ENCODE assay signal across 8 cellular contexts in the genomic region with DNA sequence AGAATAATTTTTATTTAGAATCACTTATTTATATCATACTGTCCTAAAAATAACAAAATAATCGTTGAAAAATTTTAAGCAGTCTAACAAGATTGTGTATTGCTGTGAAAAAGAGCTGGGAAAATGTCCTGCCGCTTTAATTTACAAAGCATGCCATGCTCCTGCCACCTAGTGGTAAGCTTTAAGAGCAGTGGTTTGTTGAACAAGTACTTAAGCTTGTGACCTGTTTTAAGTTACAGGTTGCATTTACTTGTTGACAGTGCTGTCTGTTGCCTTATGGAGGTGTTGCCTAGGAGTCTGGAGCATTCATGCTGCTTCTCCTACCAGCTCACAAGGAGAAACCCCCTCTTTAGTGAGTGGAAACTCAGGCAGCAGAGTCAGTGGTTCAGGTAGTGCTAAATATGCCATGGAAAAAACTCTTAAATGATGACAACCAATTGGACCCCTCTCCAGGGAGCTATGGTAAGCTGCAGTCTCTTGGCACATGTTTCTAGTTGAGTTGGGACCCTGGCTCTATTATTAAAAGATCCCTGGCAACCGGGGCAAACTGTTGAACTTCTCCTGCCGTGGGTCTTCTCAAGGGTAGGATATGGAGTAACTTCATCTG.
DNase-seq lines count a peak whose midpoint lies in the region; ATAC-seq and TF ChIP-seq lines count a peak whose summit lies in the region.

No MANE protein-coding gene starts in this region.

- WGBS in hepatocyte (ENCODE audit: low lambda C conversion rate, missing lambda C conversion rate) = 51% methylated on average over 4 of the region's 4 CpGs
- WGBS in lower leg skin, 2 donors = 44 to 47% methylated on average over 4 of the region's 4 CpGs

- peaks cover 6 to 33% of the 10 kb centered on the region in 2 donors for H3K4me1 Mint-ChIP-seq in stimulated activated naive B cell treated with anti-CD40 and anti-IgM and Interleukin-4, amounts not matched to agents 10 μg/mL and 1 μg/mL and 100 μg/mL, for 72 hours

- H3K9ac ChIP-seq in HCT116 (ENCODE audit: low read length) (no peak overlapping the region), NT2/D1 (ENCODE audit: insufficient read length, low read depth) (no peak overlapping the region)

- H3K4me2 ChIP-seq in HCT116 (ENCODE audit: low read length) = no peak overlapping the region
- no peak overlapping the region for H3K4me2 ChIP-seq in hepatocyte

- no peak overlapping the region for H2AFZ ChIP-seq in HCT116 (ENCODE audit: low read depth, low read length, poor library complexity, severe bottlenecking)
- no peak overlapping the region for H2AFZ ChIP-seq in hepatocyte

- TF ChIP-seq RAD21 in HCT116 (IDR thresholded peaks at IDR 0.05; ENCODE audit: low read depth) = peak; percentile 58

- H3K4me1 ChIP-seq in HCT116 (ENCODE audit: control insufficient read depth in 1 of 2, insufficient read depth in 2 of 2, low read length in 2 of 2) (peaks cover 0 to 2% of the 10 kb centered on the region in 2 experiments; a peak in 1 of 4 replicates), NT2/D1 (ENCODE audit: insufficient read depth, insufficient read length) (no peaks in the 10 kb centered on the region), hepatocyte (ENCODE audit: insufficient read depth) (peaks cover 4% of the 10 kb centered on the region)

- no peaks in the 10 kb centered on the region for H3K36me3 Mint-ChIP-seq in stimulated activated naive B cell treated with anti-CD40 and anti-IgM and Interleukin-4, amounts not matched to agents 10 μg/mL and 1 μg/mL and 100 μg/mL, for 72 hours

- CTCF ChIA-PET in HCT116 (lab: Charles Lee) = interaction anchor here (0.5 to 3.5 kb wide), 24 partner anchors 8 to 352 kb away, joined by 3 to 42 read pairs (median 4); no protein-coding TSS in a partner anchor

- H3K79me2 ChIP-seq in HCT116 (ENCODE audit: insufficient read depth, low read length) = peaks cover 48% of the 10 kb centered on the region; the same call in 1 of the 2 replicates
- H3K79me2 ChIP-seq in hepatocyte = peaks cover 7% of the 10 kb centered on the region

- no peak overlapping the region for H3K27ac Mint-ChIP-seq in stimulated activated naive B cell treated with anti-CD40 and anti-IgM and Interleukin-4, amounts not matched to agents 10 μg/mL and 1 μg/mL and 100 μg/mL, for 72 hours

- H3K9me3 ChIP-seq in HCT116 (ENCODE audit: control insufficient read depth in 1 of 2, insufficient read depth in 1 of 2, low read depth in 1 of 2, low read length in 2 of 2) (no peaks in the 10 kb centered on the region), NT2/D1 (ENCODE audit: insufficient read depth, low read length) (peaks cover 4% of the 10 kb centered on the region; the same call in 1 of the 2 replicates), hepatocyte (ENCODE audit: low read depth) (no peaks in the 10 kb centered on the region)

- TF ChIP-seq CTCF in HCT116 (IDR thresholded peaks at IDR 0.05 in 2 of 3, conservative IDR thresholded peaks at IDR 0.05 in 1 of 3; ENCODE audit: borderline replicate concordance in 1 of 3, insufficient read depth in 1 of 3, low read depth in 2 of 3, low read length in 2 of 3) (peak; percentile 48 to 91 (median 90); a peak in 5 of 6 replicates), hepatocyte (IDR thresholded peaks at IDR 0.05; ENCODE audit: poor library complexity) (peak; percentile 92), lower leg skin (IDR thresholded peaks at IDR 0.05) (peak in 1 of 3 donors; percentile 18)

- peak; percentile 61 for ATAC-seq in HCT116
- peak; percentile 48 to 58 for ATAC-seq in stimulated activated naive B cell treated with anti-CD40 and anti-IgM and Interleukin-4, amounts not matched to agents 10 μg/mL and 1 μg/mL and 100 μg/mL, for 72 hours (replicated peaks)
- no peak for ATAC-seq in HG03095 (IDR thresholded peaks at IDR 0.05; ENCODE audit: unreplicated experiment)

- H3K27ac ChIP-seq in HCT116 (ENCODE audit: low read depth, low read length) (no peak overlapping the region), hepatocyte (no peak overlapping the region)

- BruUV-seq in HCT116 (replicated peaks; lab: Mats Ljungman, UMichigan) = no TSS peak

- no peak for TF ChIP-seq POLR2A in HCT116 (IDR thresholded peaks at IDR 0.05; ENCODE audit: borderline replicate concordance, extremely low read depth, insufficient read depth, insufficient read length)
- TF ChIP-seq POLR2A in lower leg skin (IDR thresholded peaks at IDR 0.05) = no peak

- POLR2A ChIA-PET in HCT116 (lab: Charles Lee) = no interaction called here

- H3K9me2 ChIP-seq in HCT116 (ENCODE audit: insufficient read depth) (no peaks in the 10 kb centered on the region), hepatocyte (replicated peaks; ENCODE audit: insufficient read depth) (no peaks in the 10 kb centered on the region)

- no peaks in the 10 kb centered on the region for H3K9me3 Mint-ChIP-seq in stimulated activated naive B cell treated with anti-CD40 and anti-IgM and Interleukin-4, amounts not matched to agents 10 μg/mL and 1 μg/mL and 100 μg/mL, for 72 hours

- no peaks in the 10 kb centered on the region for H3K27me3 Mint-ChIP-seq in stimulated activated naive B cell treated with anti-CD40 and anti-IgM and Interleukin-4, amounts not matched to agents 10 μg/mL and 1 μg/mL and 100 μg/mL, for 72 hours

- H3K27me3 ChIP-seq in HCT116 (ENCODE audit: insufficient read depth, low read length) (no peaks in the 10 kb centered on the region), NT2/D1 (ENCODE audit: insufficient read depth, insufficient read length) (no peaks in the 10 kb centered on the region), hepatocyte (no peaks in the 10 kb centered on the region)

- DNase-seq in D341Med (ENCODE audit: low spot score) = peak; percentile 54
- peak; percentile 57 for DNase-seq in HCT116 (ENCODE audit: low read depth, low spot score)
- DNase-seq in NT2/D1 (ENCODE audit: low read depth, low spot score) = peak; percentile 40
- DNase-seq in amniotic epithelial cell (ENCODE audit: low read depth) = peak; percentile 75
- peak; percentile 79 for DNase-seq in hepatocyte (ENCODE audit: low spot score)
- DNase-seq in stimulated activated naive B cell treated with anti-CD40 and anti-IgM and Interleukin-4, amounts not matched to agents 10 μg/mL and 1 μg/mL and 100 μg/mL, for 72 hours = no peak
- DNase-seq in lower leg skin (ENCODE audit: low spot score in 2 of 2) = no peak

- H3K36me3 ChIP-seq in HCT116 (ENCODE audit: control insufficient read depth in 1 of 2, insufficient read depth in 2 of 2, low read length in 2 of 2) (no peaks in the 10 kb centered on the region; a peak in 1 of 4 replicates), NT2/D1 (ENCODE audit: insufficient read depth, insufficient read length, low read length) (peaks cover 15% of the 10 kb centered on the region), hepatocyte (replicated peaks; ENCODE audit: insufficient read depth, low read depth) (no peaks in the 10 kb centered on the region)

- RAD21 ChIA-PET in HCT116 (lab: Charles Lee; ENCODE audit: low non-redundant PET in 1 of 2, low total read pairs in 2 of 2, uncharacterized antibody in 2 of 2, unreplicated experiment in 2 of 2) = interaction anchor here (0.8 to 1.0 kb wide), 5 partner anchors 176 to 209 kb away, joined by 3 to 6 read pairs (median 4); no protein-coding TSS in a partner anchor

- no peak overlapping the region for H3K4me3 Mint-ChIP-seq in stimulated activated naive B cell treated with anti-CD40 and anti-IgM and Interleukin-4, amounts not matched to agents 10 μg/mL and 1 μg/mL and 100 μg/mL, for 72 hours

- intact Hi-C loops in HCT116 (cut with micrococcal nuclease) = loop anchor here (2.0 to 10.0 kb wide), 2 partner anchors 208 to 764 kb away; no protein-coding TSS in a partner anchor
- intact Hi-C loops in lower leg skin (cut with DNase I; ENCODE audit: low total_unique reads) = no loop called here

- H4K20me1 ChIP-seq in HCT116 (ENCODE audit: insufficient read depth) (peaks cover 3% of the 10 kb centered on the region; the same call in 1 of the 2 replicates), hepatocyte (ENCODE audit: insufficient read depth, poor library complexity, severe bottlenecking) (no peaks in the 10 kb centered on the region)

- H3K4me3 ChIP-seq in HCT116 (replicated peaks in 1 of 2; ENCODE audit: low read depth in 1 of 2, low read length in 2 of 2) = no peak overlapping the region
- no peak overlapping the region for H3K4me3 ChIP-seq in NT2/D1 (ENCODE audit: insufficient read length, low read depth)
- H3K4me3 ChIP-seq in hepatocyte = no peak overlapping the region
- no peak overlapping the region for H3K4me3 ChIP-seq in lower leg skin (ENCODE audit: low read depth, poor library complexity, severe bottlenecking)

TF ChIP-seq in HCT116, 20 proteins besides CTCF, POLR2A, EP300 and RAD21 (continues in another document):
- TF ChIP-seq TCF7L2 (IDR thresholded peaks at IDR 0.05; ENCODE audit: borderline replicate concordance, extremely low read depth, insufficient read depth, insufficient read length) (no peak), ZNF274 (IDR thresholded peaks at IDR 0.05; ENCODE audit: low read depth, low read length) (no peak), ELF1 (IDR thresholded peaks at IDR 0.05; ENCODE audit: borderline replicate concordance, low read depth) (no peak), EZH2 (IDR thresholded peaks at IDR 0.05) (no peak), SP1 (IDR thresholded peaks at IDR 0.05; ENCODE audit: low read depth) (no peak), SRF (IDR thresholded peaks at IDR 0.05; ENCODE audit: low read depth) (no peak), POLR2AphosphoS5 (IDR thresholded peaks at IDR 0.05; ENCODE audit: low read depth, low read length) (no peak), CBX3 (IDR thresholded peaks at IDR 0.05; ENCODE audit: low read depth) (no peak), EGR1 (IDR thresholded peaks at IDR 0.05; ENCODE audit: low read depth) (no peak), SIN3A (IDR thresholded peaks at IDR 0.05; ENCODE audit: low read depth) (no peak), YY1 (IDR thresholded peaks at IDR 0.05; ENCODE audit: extremely low read depth, insufficient replicate concordance, low read depth, low read length) (no peak), JUND (IDR thresholded peaks at IDR 0.05) (no peak), CEBPB (IDR thresholded peaks at IDR 0.05; ENCODE audit: low read depth) (no peak)
- TF ChIP-seq, protein P1, sequence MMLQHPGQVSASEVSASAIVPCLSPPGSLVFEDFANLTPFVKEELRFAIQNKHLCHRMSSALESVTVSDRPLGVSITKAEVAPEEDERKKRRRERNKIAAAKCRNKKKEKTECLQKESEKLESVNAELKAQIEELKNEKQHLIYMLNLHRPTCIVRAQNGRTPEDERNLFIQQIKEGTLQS (IDR thresholded peaks at IDR 0.05) = no peak

Comparison
In these comparisons a context has a peak if more than half of its experiments do, and no peak if none do; other contexts are left out.
1. DNase-seq: peak in D341Med (single experiment), HCT116 (single experiment), NT2/D1 (single experiment), amniotic epithelial cell (single experiment) and hepatocyte (single experiment); none in stimulated activated naive B cell treated with anti-CD40 and anti-IgM and Interleukin-4, amounts not matched to agents 10 μg/mL and 1 μg/mL and 100 μg/mL, for 72 hours (single experiment) and lower leg skin (0 of 2).